8 cellular contexts compared by ENCODE assay signal in the genomic region with DNA sequence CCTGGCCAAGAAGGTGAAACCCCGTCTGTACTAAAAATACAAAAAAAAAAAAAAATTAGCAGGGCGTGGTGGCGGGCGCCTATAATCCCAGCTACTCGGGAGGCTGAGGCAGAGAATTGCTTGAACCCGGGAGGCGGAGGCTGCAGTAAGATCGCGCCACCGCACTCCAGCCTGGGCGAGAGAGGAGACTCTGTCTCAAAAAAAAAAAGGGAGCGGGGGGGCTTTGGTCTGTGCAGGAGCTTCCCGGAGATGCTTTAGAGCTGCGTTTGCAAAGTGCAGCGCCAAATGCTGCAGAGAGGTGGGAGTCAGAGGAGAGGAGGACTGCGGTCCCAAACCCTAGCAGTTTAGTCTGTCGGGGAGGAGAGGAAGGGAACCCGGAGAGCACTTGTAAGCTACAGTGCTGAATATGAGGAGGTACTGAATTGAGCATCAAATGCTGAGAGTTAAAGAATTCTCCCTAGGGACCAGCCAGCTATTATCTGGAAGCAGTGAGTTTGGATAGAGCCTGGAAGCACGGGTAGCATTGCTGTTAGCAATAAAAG. TPM values are rescaled to one million over a fixed set of nuclear protein-coding genes. Genes with fewer than 3 reads are reported as not detected.
DNase-seq lines count a peak whose midpoint lies in the region; ATAC-seq and TF ChIP-seq lines count a peak whose summit lies in the region.

No MANE protein-coding gene starts in this region.

- H3K4me1 ChIP-seq in right atrium auricular region, result peaks cover 0 to 19% of the 10 kb centered on the region in 2 donors

- H3K4me3 Mint-ChIP-seq in activated T-cell treated with anti-CD3 and anti-CD28 coated beads, Interleukin-2, amount 50 U/mL, for 4 hours, result peak overlapping the region; percentile 89

- no peaks in the 10 kb centered on the region for H3K9me3 ChIP-seq in right atrium auricular region

- H3K27me3 ChIP-seq in right atrium auricular region, result no peaks in the 10 kb centered on the region

- peak; percentile 44 to 74 (median 74) for DNase-seq in NCI-H1417 (lab: John Stamatoyannopoulos, UW)
- no peak for DNase-seq in NCI-H1417 treated with DMSO at 0.1 percent for 48 hours (lab: John Stamatoyannopoulos, UW)
- peak; percentile 31 for DNase-seq in NCI-H1694 treated with DMSO at 0.1 percent for 48 hours (lab: John Stamatoyannopoulos, UW)
- DNase-seq in activated T-cell treated with anti-CD3 and anti-CD28 coated beads, Interleukin-2, amount 50 U/mL, for 4 hours, result no peak
- no peak for DNase-seq in right atrium auricular region (ENCODE audit: low spot score)
- no peak for DNase-seq in sciatic nerve (ENCODE audit: low spot score)

- TF ChIP-seq CTCF in right atrium auricular region (IDR thresholded peaks at IDR 0.05), result no peak

- H3K4me1 Mint-ChIP-seq in activated T-cell treated with anti-CD3 and anti-CD28 coated beads, Interleukin-2, amount 50 U/mL, for 4 hours (ENCODE audit: low read depth), result peaks cover 13% of the 10 kb centered on the region

- no peaks in the 10 kb centered on the region for H3K9me3 Mint-ChIP-seq in activated T-cell treated with anti-CD3 and anti-CD28 coated beads, Interleukin-2, amount 50 U/mL, for 4 hours

- no peaks in the 10 kb centered on the region for H3K36me3 ChIP-seq in right atrium auricular region

- peak overlapping the region; percentile 53 to 60 for H3K4me3 ChIP-seq in right atrium auricular region

- no peaks in the 10 kb centered on the region for H3K36me3 Mint-ChIP-seq in activated T-cell treated with anti-CD3 and anti-CD28 coated beads, Interleukin-2, amount 50 U/mL, for 4 hours (ENCODE audit: insufficient read depth)

- intact Hi-C loops in sciatic nerve (cut with DNase I), result no loop called here

- no peaks in the 10 kb centered on the region for H3K27me3 Mint-ChIP-seq in activated T-cell treated with anti-CD3 and anti-CD28 coated beads, Interleukin-2, amount 50 U/mL, for 4 hours (ENCODE audit: low read depth)

- peak; percentile 5 for ATAC-seq in activated T-cell treated with anti-CD3 and anti-CD28 coated beads, Interleukin-2, amount 50 U/mL, for 4 hours
- ATAC-seq in sciatic nerve, result peak; percentile 38
- no peak for ATAC-seq in GM21526 (IDR thresholded peaks at IDR 0.05; ENCODE audit: low FRiP score, unreplicated experiment)
- ATAC-seq in HG02970 (IDR thresholded peaks at IDR 0.05; ENCODE audit: low FRiP score, unreplicated experiment), result no peak

- H3K27ac ChIP-seq in right atrium auricular region, result peak overlapping the region; percentile 85

RNA-seq across cellular contexts. Expression of a gene that starts 0.6 kb away (rescaled TPM):
- total RNA-seq in activated T-cell treated with anti-CD3 and anti-CD28 coated beads, Interleukin-2, amount 50 U/mL, for 4 hours, result under 1 TPM in 1 of 3 donors, not detected in 2; 0.40 TPM
- total RNA-seq in right atrium auricular region, result not detected
- total RNA-seq in sciatic nerve, result not detected

RNA-seq across cellular contexts. Expression of a gene that starts 8.2 kb away (rescaled TPM):
- under 1 TPM; 0.43 to 0.82 (median 0.50) TPM for total RNA-seq in activated T-cell treated with anti-CD3 and anti-CD28 coated beads, Interleukin-2, amount 50 U/mL, for 4 hours
- total RNA-seq in right atrium auricular region, result 10 to 100 TPM; 28.6 to 37.2 TPM
- 19.7 TPM for total RNA-seq in sciatic nerve

RNA-seq across cellular contexts. Expression of a gene that starts 28.9 kb away (rescaled TPM):
- 10 to 100 TPM; 38.6 to 43.1 (median 38.7) TPM for total RNA-seq in activated T-cell treated with anti-CD3 and anti-CD28 coated beads, Interleukin-2, amount 50 U/mL, for 4 hours
- 10 to 100 TPM; 10.5 to 18.1 TPM for total RNA-seq in right atrium auricular region
- 22.4 TPM for total RNA-seq in sciatic nerve

RNA-seq across cellular contexts. Expression of a gene that starts 33.1 kb away (rescaled TPM):
- under 1 TPM; 0.19 to 0.34 (median 0.33) TPM for total RNA-seq in activated T-cell treated with anti-CD3 and anti-CD28 coated beads, Interleukin-2, amount 50 U/mL, for 4 hours
- total RNA-seq in right atrium auricular region, result 10 to 100 TPM; 21.9 to 41.1 TPM
- 70.2 TPM for total RNA-seq in sciatic nerve

Comparison
In these comparisons a context has a peak if more than half of its experiments do, and no peak if none do; other contexts are left out.
1. DNase-seq: peak in NCI-H1417 (3 of 3) and NCI-H1694 treated with DMSO at 0.1 percent for 48 hours (single experiment); none in NCI-H1417 treated with DMSO at 0.1 percent for 48 hours (single experiment), activated T-cell treated with anti-CD3 and anti-CD28 coated beads, Interleukin-2, amount 50 U/mL, for 4 hours (single experiment), right atrium auricular region (single experiment) and sciatic nerve (single experiment).
2. ATAC-seq: peak in activated T-cell treated with anti-CD3 and anti-CD28 coated beads, Interleukin-2, amount 50 U/mL, for 4 hours (2 of 2) and sciatic nerve (single experiment); none in GM21526 (single experiment) and HG02970 (single experiment).
3. RNA of a gene that starts 8.2 kb away (total RNA-seq): 28.6 to 37.2 TPM in right atrium auricular region and 19.7 TPM in sciatic nerve (single experiment); 0.43 to 0.82 TPM in activated T-cell treated with anti-CD3 and anti-CD28 coated beads, Interleukin-2, amount 50 U/mL, for 4 hours; every median in the first group is over 10 times any median in the second.